ENCODE assay signal across 20 cellular contexts in the genomic region with DNA sequence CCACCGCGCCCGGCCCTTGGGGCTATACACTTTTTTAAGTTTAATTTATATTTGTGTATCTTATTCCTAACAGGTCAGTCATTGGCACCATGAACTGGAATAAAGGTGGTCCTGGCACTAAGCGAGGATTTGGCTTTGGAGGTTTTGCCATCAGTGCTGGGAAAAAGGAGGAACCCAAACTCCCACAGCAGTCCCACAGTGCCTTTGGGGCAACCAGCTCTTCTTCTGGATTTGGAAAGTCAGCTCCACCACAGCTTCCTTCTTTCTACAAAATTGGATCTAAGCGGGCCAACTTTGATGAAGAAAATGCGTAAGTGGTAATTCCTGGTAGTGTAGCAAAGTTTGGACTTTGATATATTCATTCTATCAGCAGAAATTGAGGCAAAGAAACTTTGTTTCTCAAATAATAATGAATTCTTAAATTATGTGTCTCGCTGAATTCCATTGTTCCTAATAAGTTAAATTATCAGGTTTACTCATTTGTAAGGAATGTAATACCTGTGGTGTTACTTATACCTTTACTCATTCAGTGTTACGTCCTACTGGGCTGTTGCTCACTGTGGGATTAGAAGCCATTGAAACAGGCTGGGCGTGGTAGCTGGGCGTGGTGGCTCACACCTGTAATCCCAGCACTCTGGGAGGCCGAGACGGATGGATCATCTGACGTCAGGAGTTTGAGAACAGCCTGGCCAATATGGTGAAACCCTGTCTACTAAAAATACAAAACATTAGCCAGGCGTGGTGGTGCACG. TPM values are rescaled to one million over a fixed set of nuclear protein-coding genes. Genes with fewer than 3 reads are reported as not detected.
DNase-seq lines count a peak whose midpoint lies in the region; ATAC-seq and TF ChIP-seq lines count a peak whose summit lies in the region.
"Had no signal": no experiment of that assay in that cellular context is flagged by ENCODE, and none has a peak within 500 bp of the region (broad histone marks: within the 10 kb centered on the region; RNA-seq: fewer than 3 reads in every experiment).

No MANE protein-coding gene starts in this region.

- POLR2A ChIA-PET in activated CD8-positive, alpha-beta T cell treated with anti-CD3 and anti-CD28 coated beads, Interleukin-2, amount 10 ng/mL, durations not matched to agents 7 days and 5 days (lab: Charles Lee) = no interaction called here
- POLR2A ChIA-PET in activated CD8-positive, alpha-beta T cell treated with anti-CD3 and anti-CD28 coated beads for 36 hours (lab: Charles Lee) = interaction anchor here (0.9 to 1.2 kb wide), 3 partner anchors 13 to 43 kb away, joined by 3 to 7 read pairs (median 4); partner anchors contain the start of genes CCDC47 and DDX42
- POLR2A ChIA-PET in PC-9 (lab: Charles Lee; ENCODE audit: unreplicated experiment) = interaction anchor here (0.7 kb wide), 2 partner anchors 17 to 33 kb away, joined by 4 to 8 read pairs; no protein-coding TSS in a partner anchor

- H3K27me3 Mint-ChIP-seq in activated CD8-positive, alpha-beta T cell treated with anti-CD3 and anti-CD28 coated beads, Interleukin-2, amount 10 ng/mL, durations not matched to agents 7 days and 5 days (ENCODE audit: low read depth) = no peaks in the 10 kb centered on the region
- H3K27me3 Mint-ChIP-seq in activated CD8-positive, alpha-beta T cell treated with anti-CD3 and anti-CD28 coated beads for 36 hours = no peaks in the 10 kb centered on the region

- H4K20me1 ChIP-seq in PC-9 (ENCODE audit: insufficient read depth) = peaks cover 56% of the 10 kb centered on the region

- TF ChIP-seq CTCF in activated CD8-positive, alpha-beta T cell treated with anti-CD3 and anti-CD28 coated beads for 36 hours (IDR thresholded peaks at IDR 0.05) = no peak
- no peak for TF ChIP-seq CTCF in PC-9 (conservative IDR thresholded peaks at IDR 0.05)
- no peak for TF ChIP-seq CTCF in neutrophil (IDR thresholded peaks at IDR 0.05)

- H3K4me2 ChIP-seq in PC-9 = peak overlapping the region; percentile 22; the same call in 1 of the 2 replicates

- CTCF ChIA-PET in activated CD8-positive, alpha-beta T cell treated with anti-CD3 and anti-CD28 coated beads, Interleukin-2, amount 10 ng/mL, durations not matched to agents 7 days and 5 days (lab: Charles Lee) = interaction anchor here (1.0 to 1.8 kb wide), 2 partner anchors 41 to 61 kb away, joined by 3 to 5 read pairs; no protein-coding TSS in a partner anchor
- CTCF ChIA-PET in activated CD8-positive, alpha-beta T cell treated with anti-CD3 and anti-CD28 coated beads for 36 hours (lab: Charles Lee) = interaction anchor here (1.7 kb wide), 1 partner anchor 12 kb away, joined by 4 read pairs; no protein-coding TSS in a partner anchor
- CTCF ChIA-PET in PC-9 (lab: Charles Lee) = no interaction called here

- no peak for ATAC-seq in activated CD8-positive, alpha-beta T cell treated with anti-CD3 and anti-CD28 coated beads, Interleukin-2, amount 10 ng/mL, durations not matched to agents 7 days and 5 days
- ATAC-seq in activated CD8-positive, alpha-beta T cell treated with anti-CD3 and anti-CD28 coated beads for 36 hours = no peak
- no peak for ATAC-seq in GM18498 (IDR thresholded peaks at IDR 0.05; ENCODE audit: unreplicated experiment)
- ATAC-seq: CD8-positive, alpha-beta T cell; Panc1; SK-N-SH treated with all-trans-retinoic acid at 6 μM for 48 hours had no signal

- no peak overlapping the region for H3K4me3 Mint-ChIP-seq in activated CD8-positive, alpha-beta T cell treated with anti-CD3 and anti-CD28 coated beads, Interleukin-2, amount 10 ng/mL, durations not matched to agents 7 days and 5 days
- no peak overlapping the region for H3K4me3 Mint-ChIP-seq in activated CD8-positive, alpha-beta T cell treated with anti-CD3 and anti-CD28 coated beads for 36 hours
- H3K4me3 Mint-ChIP-seq: CD8-positive, alpha-beta T cell had no signal

- H3K79me2 ChIP-seq in PC-9 (ENCODE audit: low read depth) = peaks cover 98% of the 10 kb centered on the region

- H3K4me1 ChIP-seq in PC-9 (replicated peaks; ENCODE audit: insufficient read depth) = peaks cover 44% of the 10 kb centered on the region
- H3K4me1 ChIP-seq in neutrophil (ENCODE audit: control insufficient read depth in 1 of 2, insufficient read depth in 1 of 2, low read depth in 1 of 2, low read length in 1 of 2) = no peaks in the 10 kb centered on the region

- H3K27ac ChIP-seq in PC-9 (peak overlapping the region; percentile 83), epithelial cell of prostate (peak overlapping the region; percentile 94), neutrophil (peak overlapping the region; percentile 30)

- BruUV-seq in PC-9 (replicated peaks; lab: Mats Ljungman, UMichigan) = TSS peak; percentile 33

- peaks cover 54% of the 10 kb centered on the region for H3F3A ChIP-seq in PC-9 (ENCODE audit: insufficient read depth, low read depth)

- H3K9me2 ChIP-seq in PC-9 (ENCODE audit: insufficient read depth) = no peaks in the 10 kb centered on the region

- no peak overlapping the region for H2AFZ ChIP-seq in PC-9

- no peaks in the 10 kb centered on the region for H3K9me3 Mint-ChIP-seq in activated CD8-positive, alpha-beta T cell treated with anti-CD3 and anti-CD28 coated beads, Interleukin-2, amount 10 ng/mL, durations not matched to agents 7 days and 5 days (ENCODE audit: insufficient read depth)
- no peaks in the 10 kb centered on the region for H3K9me3 Mint-ChIP-seq in activated CD8-positive, alpha-beta T cell treated with anti-CD3 and anti-CD28 coated beads for 36 hours
- H3K9me3 Mint-ChIP-seq: CD8-positive, alpha-beta T cell had no signal

- H3K4me3 ChIP-seq in PC-9 (no peak overlapping the region), neutrophil (ENCODE audit: low read depth in 1 of 2, low read length in 1 of 2) (no peak overlapping the region)

- H3K9me3 ChIP-seq in PC-9 (ENCODE audit: insufficient read depth, low read depth) (no peaks in the 10 kb centered on the region), neutrophil (no peaks in the 10 kb centered on the region)

- peaks cover 45% of the 10 kb centered on the region for H3K36me3 ChIP-seq in PC-9 (ENCODE audit: low read depth)
- peaks cover 61% of the 10 kb centered on the region for H3K36me3 ChIP-seq in neutrophil

- peaks cover 34% of the 10 kb centered on the region for H3K36me3 Mint-ChIP-seq in activated CD8-positive, alpha-beta T cell treated with anti-CD3 and anti-CD28 coated beads, Interleukin-2, amount 10 ng/mL, durations not matched to agents 7 days and 5 days (ENCODE audit: low read depth)
- peaks cover 17% of the 10 kb centered on the region for H3K36me3 Mint-ChIP-seq in activated CD8-positive, alpha-beta T cell treated with anti-CD3 and anti-CD28 coated beads for 36 hours (ENCODE audit: low read depth)

- H3K27ac Mint-ChIP-seq in activated CD8-positive, alpha-beta T cell treated with anti-CD3 and anti-CD28 coated beads, Interleukin-2, amount 10 ng/mL, durations not matched to agents 7 days and 5 days = no peak overlapping the region
- no peak overlapping the region for H3K27ac Mint-ChIP-seq in activated CD8-positive, alpha-beta T cell treated with anti-CD3 and anti-CD28 coated beads for 36 hours
- H3K27ac Mint-ChIP-seq: CD8-positive, alpha-beta T cell had no signal

- peak; percentile 9 for DNase-seq in activated CD8-positive, alpha-beta T cell treated with anti-CD3 and anti-CD28 coated beads, Interleukin-2, amount 10 ng/mL, durations not matched to agents 7 days and 5 days
- DNase-seq in activated CD8-positive, alpha-beta T cell treated with anti-CD3 and anti-CD28 coated beads for 36 hours = no peak
- DNase-seq in PC-9 (peak; percentile 56 to 85), epithelial cell of prostate (ENCODE audit: low read depth, low spot score) (peak; percentile 92), DMS53 (lab: John Stamatoyannopoulos, UW) (no peak), activated T-cell treated with anti-CD3 and anti-CD28 coated beads for 4 hours (no peak)
- DNase-seq: 8988T; CD8-positive, alpha-beta T cell; DMS79 treated with DMSO at 0.1 percent for 48 hours; HCEC 1CT; KBM-7; NCI-H1092 treated with DMSO at 0.1 percent for 48 hours; NCI-H1694 treated with DMSO at 0.1 percent for 48 hours; NCI-H69; NK-92 treated with Interleukin-12 subunit alpha and Interleukin-12 subunit beta, amount 100 ng/mL, for 24 hours; SHP77 had no signal

- peaks cover 21% of the 10 kb centered on the region for H3K4me1 Mint-ChIP-seq in activated CD8-positive, alpha-beta T cell treated with anti-CD3 and anti-CD28 coated beads, Interleukin-2, amount 10 ng/mL, durations not matched to agents 7 days and 5 days (ENCODE audit: low read depth)
- peaks cover 20% of the 10 kb centered on the region for H3K4me1 Mint-ChIP-seq in activated CD8-positive, alpha-beta T cell treated with anti-CD3 and anti-CD28 coated beads for 36 hours (ENCODE audit: low read depth)

- H3K27me3 ChIP-seq in PC-9 (ENCODE audit: insufficient read depth, low read depth) (no peaks in the 10 kb centered on the region), neutrophil (no peaks in the 10 kb centered on the region)

- intact Hi-C loops in activated CD8-positive, alpha-beta T cell treated with anti-CD3 and anti-CD28 coated beads for 36 hours (cut with micrococcal nuclease) = no loop called here
- intact Hi-C loops in PC-9 (cut with micrococcal nuclease; ENCODE audit: unreplicated experiment) = no loop called here

RNA-seq across cellular contexts. Expression of gene DDX42, which starts 13.2 kb away (rescaled TPM):
- 100 to 1,000 TPM; 106 to 116 TPM for total RNA-seq in activated CD8-positive, alpha-beta T cell treated with anti-CD3 and anti-CD28 coated beads, Interleukin-2, amount 10 ng/mL, durations not matched to agents 7 days and 5 days
- 10 to 100 TPM; 91.9 to 96.0 TPM for total RNA-seq in activated CD8-positive, alpha-beta T cell treated with anti-CD3 and anti-CD28 coated beads for 36 hours
- total RNA-seq in PC-9 (2021) = 107 and 130 TPM in 2 replicates

RNA-seq across cellular contexts. Expression of gene CCDC47, which starts 13.7 kb away (rescaled TPM):
- total RNA-seq in activated CD8-positive, alpha-beta T cell treated with anti-CD3 and anti-CD28 coated beads, Interleukin-2, amount 10 ng/mL, durations not matched to agents 7 days and 5 days = 10 to 100 TPM; 59.4 to 61.1 TPM
- total RNA-seq in activated CD8-positive, alpha-beta T cell treated with anti-CD3 and anti-CD28 coated beads for 36 hours = 10 to 100 TPM; 63.0 to 64.4 TPM
- 64.0 and 89.3 TPM in 2 replicates for total RNA-seq in PC-9 (2021)

RNA-seq across cellular contexts. Expression of gene PSMC5, which starts 40.1 kb away (rescaled TPM):
- 100 to 1,000 TPM; 176 to 179 TPM for total RNA-seq in activated CD8-positive, alpha-beta T cell treated with anti-CD3 and anti-CD28 coated beads, Interleukin-2, amount 10 ng/mL, durations not matched to agents 7 days and 5 days
- total RNA-seq in activated CD8-positive, alpha-beta T cell treated with anti-CD3 and anti-CD28 coated beads for 36 hours = 100 to 1,000 TPM; 155 to 157 TPM
- 128 and 150 TPM in 2 replicates for total RNA-seq in PC-9 (2021)

RNA-seq across cellular contexts. Expression of gene FTSJ3, which starts 40.3 kb away (rescaled TPM):
- 10 to 100 TPM; 58.7 to 62.2 TPM for total RNA-seq in activated CD8-positive, alpha-beta T cell treated with anti-CD3 and anti-CD28 coated beads, Interleukin-2, amount 10 ng/mL, durations not matched to agents 7 days and 5 days
- total RNA-seq in activated CD8-positive, alpha-beta T cell treated with anti-CD3 and anti-CD28 coated beads for 36 hours = 10 to 100 TPM; 58.3 to 60.9 TPM
- 36.9 and 44.0 TPM in 2 replicates for total RNA-seq in PC-9 (2021)

RNA-seq across cellular contexts. Expression of gene STRADA, which starts 45.5 kb away (rescaled TPM):
- 10 to 100 TPM; 46.0 to 49.9 TPM for total RNA-seq in activated CD8-positive, alpha-beta T cell treated with anti-CD3 and anti-CD28 coated beads, Interleukin-2, amount 10 ng/mL, durations not matched to agents 7 days and 5 days
- 10 to 100 TPM; 44.8 to 48.8 TPM for total RNA-seq in activated CD8-positive, alpha-beta T cell treated with anti-CD3 and anti-CD28 coated beads for 36 hours
- total RNA-seq in PC-9 (2021) = 28.8 and 30.6 TPM in 2 replicates

Comparison
In these comparisons a context has a peak if more than half of its experiments do, and no peak if none do; other contexts are left out.
1. DNase-seq: peak in activated CD8-positive, alpha-beta T cell treated with anti-CD3 and anti-CD28 coated beads, Interleukin-2, amount 10 ng/mL, durations not matched to agents 7 days and 5 days (single experiment), PC-9 (2 of 2) and epithelial cell of prostate (single experiment); none in activated CD8-positive, alpha-beta T cell treated with anti-CD3 and anti-CD28 coated beads for 36 hours (single experiment), DMS53 (single experiment) and activated T-cell treated with anti-CD3 and anti-CD28 coated beads for 4 hours (single experiment).
2. H3K27ac ChIP-seq: peak in every context shown above with its lines; median percentile 94 in epithelial cell of prostate; 83 in PC-9; 30 in neutrophil.